14 cellular contexts compared by ENCODE assay signal in the genomic region with DNA sequence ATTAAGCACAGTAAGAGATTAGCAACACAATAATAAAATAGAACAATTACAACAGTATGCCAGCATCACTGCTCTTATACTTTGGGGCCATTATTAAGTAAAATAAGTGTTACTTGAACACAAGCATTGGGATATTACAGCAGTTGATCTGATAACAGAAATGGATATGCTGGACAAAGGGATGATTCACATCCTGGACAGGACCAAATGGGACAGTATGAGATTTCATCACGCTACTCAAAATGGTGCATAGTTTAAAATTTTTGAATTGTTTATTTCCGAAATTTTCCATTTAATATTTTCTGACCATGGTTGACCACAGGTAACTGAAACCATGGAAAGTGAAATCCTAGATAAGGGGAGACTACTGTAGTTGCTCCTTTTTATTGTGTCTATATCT.
"Had no signal": no experiment of that assay in that cellular context is flagged by ENCODE, and none has a peak within 500 bp of the region (broad histone marks: within the 10 kb centered on the region; RNA-seq: fewer than 3 reads in every experiment).

No MANE protein-coding gene starts in this region.

- H3K4me3 ChIP-seq: adrenal gland, body of pancreas, dorsolateral prefrontal cortex, esophagus squamous epithelium, hepatocyte, pancreas, skin epidermis, thyroid gland, uterus had no signal

- H2AFZ ChIP-seq: hepatocyte had no signal

- H3K27me3 ChIP-seq: adrenal gland, body of pancreas, dorsolateral prefrontal cortex, esophagus squamous epithelium, hepatocyte, pancreas, thyroid gland, uterus had no signal

- H3K9me3 ChIP-seq: adrenal gland, body of pancreas, pancreas, thyroid gland, uterus had no signal

- H3K27ac ChIP-seq: body of pancreas, dorsolateral prefrontal cortex, esophagus squamous epithelium, hepatocyte, pancreas, skin epidermis, thyroid gland, uterus, WERI-Rb-1 had no signal

- ATAC-seq: body of pancreas, pancreas had no signal

- H3K4me3 Mint-ChIP-seq: mesothelial cell of epicardium had no signal

- H3K36me3 ChIP-seq: adrenal gland, uterus had no signal

- H3K4me2 ChIP-seq: hepatocyte had no signal

- H3K4me1 ChIP-seq: body of pancreas, esophagus squamous epithelium, pancreas, thyroid gland, uterus had no signal

- DNase-seq: activated CD4-positive, alpha-beta T cell treated with anti-CD3 and anti-CD28 coated beads for 4 hours; activated naive CD4-positive, alpha-beta T cell treated with anti-CD3 and anti-CD28 coated beads, Interleukin-2, amount 50 U/mL, for 16 hours; body of pancreas; dorsolateral prefrontal cortex; esophagus squamous epithelium; pancreas; T-helper 1 cell; thyroid gland; uterus; WERI-Rb-1 had no signal
